In the genomic region with DNA sequence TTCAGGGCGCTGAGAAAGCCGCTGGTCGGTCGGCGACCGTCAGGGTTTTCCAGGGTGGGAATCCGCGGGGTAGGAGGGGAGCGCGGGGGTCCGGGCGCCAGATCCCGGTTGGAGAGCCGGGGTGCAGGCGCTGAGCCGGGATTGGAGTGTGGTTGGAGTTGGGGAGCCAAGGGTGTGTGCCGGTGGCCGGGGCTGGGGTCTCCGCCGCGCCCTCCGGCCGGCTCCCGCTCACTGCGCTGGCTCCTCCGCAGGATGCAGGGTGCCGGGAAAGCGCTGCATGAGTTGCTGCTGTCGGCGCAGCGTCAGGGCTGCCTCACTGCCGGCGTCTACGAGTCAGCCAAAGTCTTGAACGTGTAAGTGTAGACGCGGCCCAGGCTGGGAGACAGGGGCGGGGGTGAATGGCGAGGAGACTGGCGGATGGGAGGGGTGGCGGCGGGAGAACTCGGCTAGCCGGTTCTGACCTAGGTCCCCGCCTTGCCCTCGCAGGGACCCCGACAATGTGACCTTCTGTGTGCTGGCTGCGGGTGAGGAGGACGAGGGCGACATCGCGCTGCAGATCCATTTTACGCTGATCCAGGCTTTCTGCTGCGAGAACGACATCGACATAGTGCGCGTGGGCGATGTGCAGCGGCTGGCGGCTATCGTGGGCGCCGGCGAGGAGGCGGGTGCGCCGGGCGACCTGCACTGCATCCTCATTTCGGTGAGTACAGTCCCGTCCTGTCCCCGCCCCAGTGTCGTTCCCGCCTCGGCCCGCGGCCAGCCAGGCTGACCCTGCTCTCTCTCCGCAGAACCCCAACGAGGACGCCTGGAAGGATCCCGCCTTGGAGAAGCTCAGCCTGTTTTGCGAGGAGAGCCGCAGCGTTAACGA, we compare ENCODE assay signal across 9 cellular contexts. TPM values are rescaled to one million over a fixed set of nuclear protein-coding genes. Genes with fewer than 3 reads are reported as not detected.
DNase-seq lines count a peak whose midpoint lies in the region; ATAC-seq and TF ChIP-seq lines count a peak whose summit lies in the region.
"Had no signal": no experiment of that assay in that cellular context is flagged by ENCODE, and none has a peak within 500 bp of the region (broad histone marks: within the 10 kb centered on the region; RNA-seq: fewer than 3 reads in every experiment).

No MANE protein-coding gene starts in this region.

- no peaks in the 10 kb centered on the region for H4K20me1 ChIP-seq in KMS-11 (ENCODE audit: insufficient read depth)

- ATAC-seq in HG03457 (IDR thresholded peaks at IDR 0.05; ENCODE audit: unreplicated experiment), result no peak

- in situ Hi-C loops in G401 (cut with HindIII; ENCODE audit: low sequenced_read_pairs), result loop anchor here (10.0 kb wide), 1 partner anchor 499 kb away; no protein-coding TSS in a partner anchor

- H3K9ac ChIP-seq in KMS-11, result peak overlapping the region; percentile 57

- H3K79me2 ChIP-seq in KMS-11 (ENCODE audit: insufficient read depth, low read depth), result peaks cover 4% of the 10 kb centered on the region; the same call in 1 of the 2 replicates

- no peak for TF ChIP-seq CTCF in KMS-11 (conservative IDR thresholded peaks at IDR 0.05; ENCODE audit: low read depth, low read length)

- peak overlapping the region; percentile 57 for H3K27ac ChIP-seq in KMS-11

- peak; percentile 60 for DNase-seq in G401 (ENCODE audit: low spot score)
- peak; percentile 82 for DNase-seq in activated CD8-positive, alpha-beta memory T cell treated with anti-CD3 and anti-CD28 coated beads for 24 hours
- DNase-seq in effector CD8-positive, alpha-beta T cell (lab: John Stamatoyannopoulos, UW), result peak; percentile 16
- peak; percentile 10 to 62 for DNase-seq in lung microvascular endothelial cell (ENCODE audit: low read depth in 2 of 2)
- DNase-seq in stimulated activated CD4-positive, alpha-beta T cell treated with anti-CD3 and anti-CD28 coated beads, Interleukin-4, amount 100 ng/mL, for 48 hours (ENCODE audit: low read depth in 2 of 2), result peak; percentile 45 to 48
- no peak for DNase-seq in pons (ENCODE audit: low spot score)

- no peaks in the 10 kb centered on the region; the same call in 1 of the 2 replicates for H3K27me3 ChIP-seq in KMS-11 (ENCODE audit: insufficient read depth, low read depth)

- H3K36me3 ChIP-seq in KMS-11 (ENCODE audit: insufficient read depth), result no peaks in the 10 kb centered on the region

- peaks cover 16% of the 10 kb centered on the region for H3K4me1 ChIP-seq in KMS-11 (ENCODE audit: low read depth, poor library complexity, severe bottlenecking)

- no peak overlapping the region for H3K4me3 ChIP-seq in KMS-11 (IDR thresholded peaks at IDR 0.05; ENCODE audit: insufficient read depth, low read depth, low read length)

- peak overlapping the region; percentile 93 for H3K4me2 ChIP-seq in KMS-11

- peak overlapping the region; percentile 50; the same call in 1 of the 2 replicates for H2AFZ ChIP-seq in KMS-11 (ENCODE audit: low read depth)

RNA-seq across cellular contexts. Expression of gene GADD45G, which starts 0.6 kb away (rescaled TPM):
- total RNA-seq in G401 (2014; rRNA removed; shearing (Covaris generic)), result not detected in 2 replicates
- under 0.01 TPM in 1 of 2 replicates, not detected in the other for total RNA-seq in lung microvascular endothelial cell
- total RNA-seq: SK-MEL-5 had no signal
